2 cellular contexts compared by ENCODE assay signal in genomic region chr2:99821039-99821438, GRCh38.
TF ChIP-seq lines count a peak whose summit lies in the region.

No MANE protein-coding gene starts in this region.

TF ChIP-seq in HCT116, 20 proteins besides CTCF, POLR2A, EP300 and RAD21 (continued from another document):
- TF ChIP-seq ZNF274 (IDR thresholded peaks at IDR 0.05; ENCODE audit: low read depth, low read length), result no peak
- TF ChIP-seq EZH2phosphoT487 (IDR thresholded peaks at IDR 0.05; ENCODE audit: borderline replicate concordance), result no peak
- no peak for TF ChIP-seq EGR1 (IDR thresholded peaks at IDR 0.05; ENCODE audit: low read depth)
- no peak for TF ChIP-seq ELF1 (IDR thresholded peaks at IDR 0.05; ENCODE audit: borderline replicate concordance, low read depth)

TF ChIP-seq in SK-N-SH, 30 proteins besides CTCF, POLR2A, EP300 and RAD21 (continued from another document):
- no peak for TF ChIP-seq USF2 (IDR thresholded peaks at IDR 0.05; ENCODE audit: borderline replicate concordance, low read depth, low read length)
TF ChIP-seq in SK-N-SH: peak in this region for 0.
